1 cellular context compared by ENCODE assay signal in the genomic region with DNA sequence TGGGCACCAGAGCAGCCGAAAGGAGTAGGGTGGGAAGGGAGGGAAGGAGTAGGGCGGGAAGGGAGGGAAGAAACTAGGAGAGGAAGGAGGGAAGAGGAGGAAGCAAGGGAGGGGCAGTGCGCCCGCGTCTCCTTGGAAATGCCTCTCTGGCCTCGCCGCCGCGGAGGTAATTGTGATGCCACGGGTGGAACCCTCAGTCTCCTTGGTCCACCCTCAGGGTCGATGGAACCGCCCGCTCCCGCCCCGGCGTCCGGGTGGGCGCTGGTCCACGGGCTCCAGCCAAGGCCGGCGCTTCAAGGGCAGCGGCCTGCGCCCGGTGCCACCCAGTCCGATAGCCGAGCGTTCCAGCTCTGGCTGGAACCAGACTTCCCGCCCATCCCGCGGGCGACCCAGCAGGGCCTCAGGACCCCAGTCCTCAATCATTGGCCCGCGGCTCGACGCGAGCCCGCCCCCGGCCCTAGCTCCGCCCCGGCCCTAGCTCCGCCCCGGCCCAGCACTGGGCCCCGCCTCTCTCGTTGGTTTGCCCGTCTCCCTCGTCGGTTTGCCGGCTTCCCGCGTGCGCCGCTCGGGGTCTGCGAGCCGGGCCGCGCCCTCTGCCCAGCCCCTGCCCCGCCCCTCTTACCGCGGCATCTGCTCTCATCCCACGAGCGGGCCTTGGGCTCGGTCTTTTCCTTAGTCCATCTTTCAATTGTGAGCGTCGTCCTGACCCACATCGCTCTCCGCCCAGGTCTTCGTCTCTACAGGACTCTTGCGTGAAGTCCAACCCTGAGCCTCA.
TF ChIP-seq lines count a peak whose summit lies in the region.

No MANE protein-coding gene starts in this region.

TF ChIP-seq in HepG2, 621 proteins besides CTCF, POLR2A, EP300 and RAD21 (continued from another document and continues in another):
- TF ChIP-seq ZNF205 (CRISPR knock-in tag; IDR thresholded peaks at IDR 0.05) (peak; percentile 37; the same call in 1 of the 2 replicates), MED1 (CRISPR knock-in tag; IDR thresholded peaks at IDR 0.05) (peak; percentile 59; the same call in 1 of the 2 replicates), SP4 (CRISPR knock-in tag; IDR thresholded peaks at IDR 0.05) (peak; percentile 93), FOXP1 (IDR thresholded peaks at IDR 0.05) (no peak), FOXP1 (CRISPR knock-in tag; IDR thresholded peaks at IDR 0.05) (no peak), ZFYVE20 (CRISPR knock-in tag; IDR thresholded peaks at IDR 0.05; ENCODE audit: borderline replicate concordance, low read depth) (no peak), YY1 (IDR thresholded peaks at IDR 0.05; ENCODE audit: insufficient read depth, insufficient replicate concordance, low read depth, low read length) (peak; percentile 50), KAT7 (CRISPR knock-in tag; IDR thresholded peaks at IDR 0.05; ENCODE audit: borderline replicate concordance) (peak; percentile 73; the same call in 1 of the 2 replicates), AGO1 (IDR thresholded peaks at IDR 0.05; ENCODE audit: low read depth, low read length, poor library complexity, severe bottlenecking) (no peak), SKI (IDR thresholded peaks at IDR 0.05; ENCODE audit: partially characterized antibody) (peak; percentile 33), ZFY (CRISPR knock-in tag; IDR thresholded peaks at IDR 0.05) (peak; percentile 93), HOXA3 (CRISPR knock-in tag; IDR thresholded peaks at IDR 0.05) (peak; percentile 59), RAD51 (IDR thresholded peaks at IDR 0.05; ENCODE audit: borderline replicate concordance) (no peak), RBM39 (IDR thresholded peaks at IDR 0.05; ENCODE audit: low read depth, low read length, poor library complexity, severe bottlenecking) (peak; percentile 25), JUNB (CRISPR knock-in tag; IDR thresholded peaks at IDR 0.05; ENCODE audit: borderline replicate concordance) (no peak), SMYD3 (CRISPR knock-in tag; IDR thresholded peaks at IDR 0.05) (peak; percentile 73; the same call in 1 of the 2 replicates), ERF (CRISPR knock-in tag; IDR thresholded peaks at IDR 0.05) (no peak; the same call in 1 of the 2 replicates), ZSCAN21 (CRISPR knock-in tag; IDR thresholded peaks at IDR 0.05; ENCODE audit: borderline replicate concordance) (no peak; the same call in 1 of the 2 replicates), ZBTB3 (CRISPR knock-in tag; IDR thresholded peaks at IDR 0.05; ENCODE audit: borderline replicate concordance, low read depth) (no peak), KDM3A (CRISPR knock-in tag; IDR thresholded peaks at IDR 0.05; ENCODE audit: low read depth) (no peak; the same call in 1 of the 2 replicates), MTA1 (CRISPR knock-in tag; IDR thresholded peaks at IDR 0.05; ENCODE audit: borderline replicate concordance) (peak; percentile 64; the same call in 1 of the 2 replicates), ISX (CRISPR knock-in tag; conservative IDR thresholded peaks at IDR 0.05) (no peak), GABPB1 (CRISPR knock-in tag; IDR thresholded peaks at IDR 0.05) (peak; percentile 80), HOXD1 (CRISPR knock-in tag; IDR thresholded peaks at IDR 0.05) (no peak), SP5 (CRISPR knock-in tag; IDR thresholded peaks at IDR 0.05; ENCODE audit: borderline replicate concordance, low read depth) (peak; percentile 45), TCF12 (IDR thresholded peaks at IDR 0.05) (no peak), TCF12 (CRISPR knock-in tag; IDR thresholded peaks at IDR 0.05) (0 out of 2 replicates have a peak, but pooled peaks have one; percentile 12), CBX5 (CRISPR knock-in tag; IDR thresholded peaks at IDR 0.05; ENCODE audit: borderline replicate concordance) (no peak), ZNF264 (CRISPR knock-in tag; IDR thresholded peaks at IDR 0.05) (0 out of 2 replicates have a peak, but pooled peaks have one; percentile 13), PCBP1 (IDR thresholded peaks at IDR 0.05; ENCODE audit: borderline replicate concordance, low read depth, low read length) (0 out of 2 replicates have a peak, but pooled peaks have one; percentile 81), SAP130 (CRISPR knock-in tag; IDR thresholded peaks at IDR 0.05; ENCODE audit: low read depth) (peak; percentile 74), POLR2G (IDR thresholded peaks at IDR 0.05; ENCODE audit: low read depth, low read length) (peak; percentile 88)
- TF ChIP-seq, protein P1, sequence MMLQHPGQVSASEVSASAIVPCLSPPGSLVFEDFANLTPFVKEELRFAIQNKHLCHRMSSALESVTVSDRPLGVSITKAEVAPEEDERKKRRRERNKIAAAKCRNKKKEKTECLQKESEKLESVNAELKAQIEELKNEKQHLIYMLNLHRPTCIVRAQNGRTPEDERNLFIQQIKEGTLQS (CRISPR knock-in tag; IDR thresholded peaks at IDR 0.05), result peak; percentile 58; the same call in 1 of the 2 replicates
- TF ChIP-seq, protein P2, sequence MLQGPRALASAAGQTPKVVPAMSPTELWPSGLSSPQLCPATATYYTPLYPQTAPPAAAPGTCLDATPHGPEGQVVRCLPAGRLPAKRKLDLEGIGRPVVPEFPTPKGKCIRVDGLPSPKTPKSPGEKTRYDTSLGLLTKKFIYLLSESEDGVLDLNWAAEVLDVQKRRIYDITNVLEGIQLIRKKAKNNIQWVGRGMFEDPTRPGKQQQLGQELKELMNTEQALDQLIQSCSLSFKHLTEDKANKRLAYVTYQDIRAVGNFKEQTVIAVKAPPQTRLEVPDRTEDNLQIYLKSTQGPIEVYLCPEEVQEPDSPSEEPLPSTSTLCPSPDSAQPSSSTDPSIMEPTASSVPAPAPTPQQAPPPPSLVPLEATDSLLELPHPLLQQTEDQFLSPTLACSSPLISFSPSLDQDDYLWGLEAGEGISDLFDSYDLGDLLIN (CRISPR knock-in tag; IDR thresholded peaks at IDR 0.05; ENCODE audit: borderline replicate concordance), result peak; percentile 73; the same call in 1 of the 2 replicates
- TF ChIP-seq, protein P3, sequence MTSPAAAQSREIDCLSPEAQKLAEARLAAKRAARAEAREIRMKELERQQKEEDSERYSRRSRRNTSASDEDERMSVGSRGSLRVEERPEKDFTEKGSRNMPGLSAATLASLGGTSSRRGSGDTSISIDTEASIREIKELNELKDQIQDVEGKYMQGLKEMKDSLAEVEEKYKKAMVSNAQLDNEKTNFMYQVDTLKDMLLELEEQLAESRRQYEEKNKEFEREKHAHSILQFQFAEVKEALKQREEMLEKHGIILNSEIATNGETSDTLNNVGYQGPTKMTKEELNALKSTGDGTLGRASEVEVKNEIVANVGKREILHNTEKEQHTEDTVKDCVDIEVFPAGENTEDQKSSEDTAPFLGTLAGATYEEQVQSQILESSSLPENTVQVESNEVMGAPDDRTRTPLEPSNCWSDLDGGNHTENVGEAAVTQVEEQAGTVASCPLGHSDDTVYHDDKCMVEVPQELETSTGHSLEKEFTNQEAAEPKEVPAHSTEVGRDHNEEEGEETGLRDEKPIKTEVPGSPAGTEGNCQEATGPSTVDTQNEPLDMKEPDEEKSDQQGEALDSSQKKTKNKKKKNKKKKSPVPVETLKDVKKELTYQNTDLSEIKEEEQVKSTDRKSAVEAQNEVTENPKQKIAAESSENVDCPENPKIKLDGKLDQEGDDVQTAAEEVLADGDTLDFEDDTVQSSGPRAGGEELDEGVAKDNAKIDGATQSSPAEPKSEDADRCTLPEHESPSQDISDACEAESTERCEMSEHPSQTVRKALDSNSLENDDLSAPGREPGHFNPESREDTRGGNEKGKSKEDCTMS (CRISPR knock-in tag; conservative IDR thresholded peaks at IDR 0.05), result no peak
- TF ChIP-seq, protein P4, sequence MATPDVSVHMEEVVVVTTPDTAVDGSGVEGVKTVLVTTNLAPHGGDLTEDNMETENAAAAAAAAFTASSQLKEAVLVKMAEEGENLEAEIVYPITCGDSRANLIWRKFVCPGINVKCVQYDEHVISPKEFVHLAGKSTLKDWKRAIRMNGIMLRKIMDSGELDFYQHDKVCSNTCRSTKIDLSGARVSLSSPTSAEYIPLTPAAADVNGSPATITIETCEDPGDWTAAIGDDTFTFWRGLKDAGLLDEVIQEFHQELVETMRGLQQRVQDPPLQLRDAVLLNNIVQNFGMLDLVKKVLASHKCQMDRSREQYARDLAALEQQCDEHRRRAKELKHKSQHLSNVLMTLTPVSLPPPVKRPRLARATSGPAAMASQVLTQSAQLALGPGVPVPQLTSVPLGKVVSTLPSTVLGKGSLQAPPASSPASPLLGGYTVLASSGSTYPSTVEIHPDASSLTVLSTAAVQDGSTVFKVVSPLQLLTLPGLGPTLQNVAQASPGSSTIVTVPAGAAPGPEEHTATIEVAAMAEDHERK (CRISPR knock-in tag; IDR thresholded peaks at IDR 0.05; ENCODE audit: low read depth), result no peak
- TF ChIP-seq, protein P5, sequence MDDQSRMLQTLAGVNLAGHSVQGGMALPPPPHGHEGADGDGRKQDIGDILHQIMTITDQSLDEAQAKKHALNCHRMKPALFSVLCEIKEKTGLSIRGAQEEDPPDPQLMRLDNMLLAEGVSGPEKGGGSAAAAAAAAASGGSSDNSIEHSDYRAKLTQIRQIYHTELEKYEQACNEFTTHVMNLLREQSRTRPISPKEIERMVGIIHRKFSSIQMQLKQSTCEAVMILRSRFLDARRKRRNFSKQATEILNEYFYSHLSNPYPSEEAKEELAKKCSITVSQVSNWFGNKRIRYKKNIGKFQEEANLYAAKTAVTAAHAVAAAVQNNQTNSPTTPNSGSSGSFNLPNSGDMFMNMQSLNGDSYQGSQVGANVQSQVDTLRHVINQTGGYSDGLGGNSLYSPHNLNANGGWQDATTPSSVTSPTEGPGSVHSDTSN (CRISPR knock-in tag; IDR thresholded peaks at IDR 0.05; ENCODE audit: borderline replicate concordance), result 0 out of 2 replicates have a peak, but pooled peaks have one; percentile 26
- TF ChIP-seq, protein P6, sequence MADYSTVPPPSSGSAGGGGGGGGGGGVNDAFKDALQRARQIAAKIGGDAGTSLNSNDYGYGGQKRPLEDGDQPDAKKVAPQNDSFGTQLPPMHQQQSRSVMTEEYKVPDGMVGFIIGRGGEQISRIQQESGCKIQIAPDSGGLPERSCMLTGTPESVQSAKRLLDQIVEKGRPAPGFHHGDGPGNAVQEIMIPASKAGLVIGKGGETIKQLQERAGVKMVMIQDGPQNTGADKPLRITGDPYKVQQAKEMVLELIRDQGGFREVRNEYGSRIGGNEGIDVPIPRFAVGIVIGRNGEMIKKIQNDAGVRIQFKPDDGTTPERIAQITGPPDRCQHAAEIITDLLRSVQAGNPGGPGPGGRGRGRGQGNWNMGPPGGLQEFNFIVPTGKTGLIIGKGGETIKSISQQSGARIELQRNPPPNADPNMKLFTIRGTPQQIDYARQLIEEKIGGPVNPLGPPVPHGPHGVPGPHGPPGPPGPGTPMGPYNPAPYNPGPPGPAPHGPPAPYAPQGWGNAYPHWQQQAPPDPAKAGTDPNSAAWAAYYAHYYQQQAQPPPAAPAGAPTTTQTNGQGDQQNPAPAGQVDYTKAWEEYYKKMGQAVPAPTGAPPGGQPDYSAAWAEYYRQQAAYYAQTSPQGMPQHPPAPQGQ (CRISPR knock-in tag; IDR thresholded peaks at IDR 0.05; ENCODE audit: borderline replicate concordance), result no peak
- TF ChIP-seq, protein P7, sequence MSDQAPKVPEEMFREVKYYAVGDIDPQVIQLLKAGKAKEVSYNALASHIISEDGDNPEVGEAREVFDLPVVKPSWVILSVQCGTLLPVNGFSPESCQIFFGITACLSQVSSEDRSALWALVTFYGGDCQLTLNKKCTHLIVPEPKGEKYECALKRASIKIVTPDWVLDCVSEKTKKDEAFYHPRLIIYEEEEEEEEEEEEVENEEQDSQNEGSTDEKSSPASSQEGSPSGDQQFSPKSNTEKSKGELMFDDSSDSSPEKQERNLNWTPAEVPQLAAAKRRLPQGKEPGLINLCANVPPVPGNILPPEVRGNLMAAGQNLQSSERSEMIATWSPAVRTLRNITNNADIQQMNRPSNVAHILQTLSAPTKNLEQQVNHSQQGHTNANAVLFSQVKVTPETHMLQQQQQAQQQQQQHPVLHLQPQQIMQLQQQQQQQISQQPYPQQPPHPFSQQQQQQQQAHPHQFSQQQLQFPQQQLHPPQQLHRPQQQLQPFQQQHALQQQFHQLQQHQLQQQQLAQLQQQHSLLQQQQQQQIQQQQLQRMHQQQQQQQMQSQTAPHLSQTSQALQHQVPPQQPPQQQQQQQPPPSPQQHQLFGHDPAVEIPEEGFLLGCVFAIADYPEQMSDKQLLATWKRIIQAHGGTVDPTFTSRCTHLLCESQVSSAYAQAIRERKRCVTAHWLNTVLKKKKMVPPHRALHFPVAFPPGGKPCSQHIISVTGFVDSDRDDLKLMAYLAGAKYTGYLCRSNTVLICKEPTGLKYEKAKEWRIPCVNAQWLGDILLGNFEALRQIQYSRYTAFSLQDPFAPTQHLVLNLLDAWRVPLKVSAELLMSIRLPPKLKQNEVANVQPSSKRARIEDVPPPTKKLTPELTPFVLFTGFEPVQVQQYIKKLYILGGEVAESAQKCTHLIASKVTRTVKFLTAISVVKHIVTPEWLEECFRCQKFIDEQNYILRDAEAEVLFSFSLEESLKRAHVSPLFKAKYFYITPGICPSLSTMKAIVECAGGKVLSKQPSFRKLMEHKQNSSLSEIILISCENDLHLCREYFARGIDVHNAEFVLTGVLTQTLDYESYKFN (CRISPR knock-in tag; conservative IDR thresholded peaks at IDR 0.05), result peak; percentile 50
- TF ChIP-seq, protein P8, sequence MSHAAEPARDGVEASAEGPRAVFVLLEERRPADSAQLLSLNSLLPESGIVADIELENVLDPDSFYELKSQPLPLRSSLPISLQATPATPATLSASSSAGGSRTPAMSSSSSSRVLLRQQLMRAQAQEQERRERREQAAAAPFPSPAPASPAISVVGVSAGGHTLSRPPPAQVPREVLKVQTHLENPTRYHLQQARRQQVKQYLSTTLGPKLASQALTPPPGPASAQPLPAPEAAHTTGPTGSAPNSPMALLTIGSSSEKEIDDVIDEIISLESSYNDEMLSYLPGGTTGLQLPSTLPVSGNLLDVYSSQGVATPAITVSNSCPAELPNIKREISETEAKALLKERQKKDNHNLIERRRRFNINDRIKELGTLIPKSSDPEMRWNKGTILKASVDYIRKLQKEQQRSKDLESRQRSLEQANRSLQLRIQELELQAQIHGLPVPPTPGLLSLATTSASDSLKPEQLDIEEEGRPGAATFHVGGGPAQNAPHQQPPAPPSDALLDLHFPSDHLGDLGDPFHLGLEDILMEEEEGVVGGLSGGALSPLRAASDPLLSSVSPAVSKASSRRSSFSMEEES (CRISPR knock-in tag; IDR thresholded peaks at IDR 0.05), result peak; percentile 65; the same call in 1 of the 2 replicates
